Comparison of ENCODE assay signal across 33 cellular contexts in genomic region chr11:10998674-10999073, GRCh38.
"Had no signal": no experiment of that assay in that cellular context is flagged by ENCODE, and none has a peak within 500 bp of the region (broad histone marks: within the 10 kb centered on the region; RNA-seq: fewer than 3 reads in every experiment).

No MANE protein-coding gene starts in this region.

- H3K4me3 ChIP-seq: cardiac muscle cell, PC-9, SJCRH30, SK-N-MC had no signal

- H2AFZ ChIP-seq: PC-9 had no signal

- ATAC-seq: activated CD8-positive, alpha-beta memory T cell treated with anti-CD3 and anti-CD28 coated beads, Interleukin-2, amount 10 ng/mL, durations not matched to agents 7 days and 5 days; activated naive CD8-positive, alpha-beta T cell treated with anti-CD3 and anti-CD28 coated beads, Interleukin-2, amount 50 U/mL, for 24 hours had no signal

- H3K9me3 ChIP-seq: SJCRH30 had no signal

- H3K4me2 ChIP-seq: KMS-11, PC-9 had no signal

- H3K27ac ChIP-seq: cardiac muscle cell, KMS-11, PC-9, SJCRH30, SK-N-MC, WERI-Rb-1 had no signal

- H3K36me3 ChIP-seq: cardiac muscle cell, SJCRH30, WERI-Rb-1 had no signal

- H3K4me1 ChIP-seq: SJCRH30 had no signal

- DNase-seq: activated CD4-positive, alpha-beta memory T cell treated with anti-CD3 and anti-CD28 coated beads, Interleukin-2, amount 10 ng/mL, durations not matched to agents 7 days and 5 days; activated CD4-positive, alpha-beta T cell treated with anti-CD3 and anti-CD28 coated beads for 1 hour; activated CD4-positive, alpha-beta T cell treated with anti-CD3 and anti-CD28 coated beads for 48 hours; activated CD4-positive, CD25-positive, alpha-beta regulatory T cell; activated CD8-positive, alpha-beta memory T cell treated with anti-CD3 and anti-CD28 coated beads for 24 hours; activated CD8-positive, alpha-beta memory T cell treated with anti-CD3 and anti-CD28 coated beads, Interleukin-2, amount 10 ng/mL, durations not matched to agents 7 days and 5 days; activated CD8-positive, alpha-beta memory T cell treated with anti-CD3 and anti-CD28 coated beads, Interleukin-2, amount 50 U/mL, for 48 hours; activated effector memory CD4-positive, alpha-beta T cell treated with Interleukin-2 at 50 U/mL for 16 hours; activated naive CD4-positive, alpha-beta T cell treated with anti-CD3 and anti-CD28 coated beads, Interleukin-2, amount 10 ng/mL, durations not matched to agents 7 days and 5 days; activated naive CD8-positive, alpha-beta T cell treated with anti-CD3 and anti-CD28 coated beads, Interleukin-2, amount 50 U/mL, for 24 hours; activated T-cell treated with anti-CD3 and anti-CD28 coated beads, Interleukin-2, amount 50 U/mL, for 48 hours; anterior cingulate cortex; MM.1S; MV-4-11; NCI-H1092; NCI-H1417; NCI-H146; NCI-H187; NCI-H2029 treated with DMSO at 0.1 percent for 48 hours; NCI-H2107; NCI-H2171; NCI-H510A; NCI-H526; NCI-H748 treated with DMSO at 0.1 percent for 48 hours; NK-92 treated with Interleukin-12 subunit alpha and Interleukin-12 subunit beta, amount 100 ng/mL, for 24 hours; PC-9; SHP77; SJCRH30; T1000; WERI-Rb-1 had no signal
